25 cellular contexts compared by ENCODE assay signal in the genomic region with DNA sequence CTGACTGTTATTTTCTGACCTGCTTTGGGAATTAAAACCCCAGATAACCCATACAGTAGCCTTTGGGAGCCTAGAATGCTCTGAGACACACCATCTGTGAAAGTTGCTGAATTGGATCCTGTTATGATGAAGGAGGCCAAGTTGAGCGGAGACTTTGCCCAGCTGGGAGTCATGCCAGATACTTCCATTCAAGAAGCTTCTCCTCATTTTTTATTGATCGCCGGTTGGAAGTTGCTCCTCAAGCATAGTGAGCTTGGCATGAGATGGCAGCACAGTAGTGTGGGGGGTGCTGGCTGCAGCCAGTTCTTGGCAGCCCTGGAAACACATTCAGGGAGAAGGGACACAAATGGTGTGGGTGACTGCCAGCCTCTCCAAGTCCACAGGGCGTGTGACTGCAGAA.
DNase-seq lines count a peak whose midpoint lies in the region; ATAC-seq, FAIRE-seq and TF ChIP-seq lines count a peak whose summit lies in the region.
"Had no signal": no experiment of that assay in that cellular context is flagged by ENCODE, and none has a peak within 500 bp of the region (broad histone marks: within the 10 kb centered on the region; RNA-seq: fewer than 3 reads in every experiment).

No MANE protein-coding gene starts in this region.

- CTCF ChIA-PET in T-cell (lab: Charles Lee), result no interaction called here

- no peaks in the 10 kb centered on the region for H3K36me3 ChIP-seq in pancreas
- H3K36me3 ChIP-seq: left lung, uterus had no signal

- H3K9me3 ChIP-seq in pancreas, result no peaks in the 10 kb centered on the region
- H3K9me3 ChIP-seq: left lung, SK-N-SH, uterus had no signal

- no peaks in the 10 kb centered on the region for H3K27me3 ChIP-seq in pancreas
- H3K27me3 ChIP-seq: left lung, uterus had no signal

- no peaks in the 10 kb centered on the region for H3K36me3 Mint-ChIP-seq in T-cell
- H3K36me3 Mint-ChIP-seq: activated CD4-positive, alpha-beta memory T cell treated with anti-CD3 and anti-CD28 coated beads for 36 hours; WTC11 had no signal

- H3K9me3 Mint-ChIP-seq in T-cell, result no peaks in the 10 kb centered on the region
- H3K9me3 Mint-ChIP-seq: activated CD4-positive, alpha-beta memory T cell treated with anti-CD3 and anti-CD28 coated beads for 36 hours; WTC11 had no signal

- intact Hi-C loops in pancreas (cut with DNase I), result no loop called here

- FAIRE-seq in frontal cortex (lab: Jason Lieb, UNC) (no peak), pancreas (lab: Jason Lieb, UNC) (no peak)
- FAIRE-seq: GM12892, H54 had no signal

- TF ChIP-seq CTCF in AG10803 (conservative IDR thresholded peaks at IDR 0.05; ENCODE audit: low read length) (no peak), pancreas (IDR thresholded peaks at IDR 0.05) (no peak)

- peaks cover 6 to 18% (median 8%) of the 10 kb centered on the region in 3 donors for H3K4me1 ChIP-seq in pancreas
- H3K4me1 ChIP-seq: left lung had no signal

- H3K27ac ChIP-seq in pancreas, result no peak overlapping the region
- H3K27ac ChIP-seq: KMS-11, left lung, uterus had no signal

- no peak overlapping the region for H3K27ac Mint-ChIP-seq in T-cell
- H3K27ac Mint-ChIP-seq: activated CD4-positive, alpha-beta memory T cell treated with anti-CD3 and anti-CD28 coated beads for 36 hours; WTC11 had no signal

- H3K4me1 Mint-ChIP-seq in T-cell, result no peaks in the 10 kb centered on the region
- H3K4me1 Mint-ChIP-seq: WTC11 had no signal

- no peaks in the 10 kb centered on the region for H3K27me3 Mint-ChIP-seq in T-cell
- H3K27me3 Mint-ChIP-seq: activated CD4-positive, alpha-beta memory T cell treated with anti-CD3 and anti-CD28 coated beads for 36 hours had no signal

- 31 to 39% methylated on average over 4 of the region's 4 CpGs for WGBS in pancreas, 2 donors

- H3K4me3 Mint-ChIP-seq in T-cell, result no peak overlapping the region
- H3K4me3 Mint-ChIP-seq: activated CD4-positive, alpha-beta memory T cell treated with anti-CD3 and anti-CD28 coated beads for 36 hours; WTC11 had no signal

- peak; percentile 87 to 96 (median 94) for ATAC-seq in pancreas
- no peak for ATAC-seq in T-cell (replicated peaks in 1 of 4)
- no peak for ATAC-seq in GM18520 (IDR thresholded peaks at IDR 0.05; ENCODE audit: unreplicated experiment)
- ATAC-seq in HG02852 (IDR thresholded peaks at IDR 0.05; ENCODE audit: unreplicated experiment), result no peak
- no peak for ATAC-seq in GM19467 (IDR thresholded peaks at IDR 0.05; ENCODE audit: unreplicated experiment)
- ATAC-seq: esophagus mucosa, left lung, WTC11 had no signal

- DNase-seq in AG10803 (ENCODE audit: low read depth) (peak; percentile 40), NCI-H446 treated with DMSO at 0.1 percent for 48 hours (lab: John Stamatoyannopoulos, UW) (peak; percentile 99), frontal cortex (ENCODE audit: low spot score in 2 of 2) (peak; percentile 1 to 6), pancreas (peak; percentile 55 to 84 (median 79)), T-cell (no peak)
- DNase-seq: ACHN; activated CD4-positive, alpha-beta memory T cell treated with anti-CD3 and anti-CD28 coated beads for 36 hours; amniotic stem cell; cerebellar nuclear complex; effector CD8-positive, alpha-beta T cell; left lung; NCI-H1048; NCI-H2029; SK-N-SH; stimulated activated CD4-positive, alpha-beta T cell treated with anti-CD3 and anti-CD28 coated beads, Interleukin-12 subunit alpha, Interleukin-12 subunit beta, amount 100 ng/mL, for 4 hours; stimulated activated CD8-positive, alpha-beta memory T cell treated with anti-CD3 and anti-CD28 coated beads, Interleukin-4, amount 100 ng/mL, for 48 hours; uterus had no signal

- POLR2A ChIA-PET in T-cell (lab: Charles Lee), result no interaction called here

- H3K4me3 ChIP-seq in AG10803 (ENCODE audit: low read length) (no peak overlapping the region), pancreas (no peak overlapping the region)
- H3K4me3 ChIP-seq: left lung, uterus had no signal

Comparison
In these comparisons a context has a peak if more than half of its experiments do, and no peak if none do; other contexts are left out.
1. DNase-seq: peak in AG10803 (single experiment), NCI-H446 treated with DMSO at 0.1 percent for 48 hours (single experiment), frontal cortex (2 of 2) and pancreas (6 of 6); none in T-cell (0 of 34).
2. ATAC-seq: peak in pancreas (4 of 4); none in T-cell (0 of 4), GM18520 (single experiment), HG02852 (single experiment) and GM19467 (single experiment).